In genomic region chr6:37192669-37193068, GRCh38 we compare ENCODE assay signal across 19 cellular contexts. TPM values are rescaled to one million over a fixed set of nuclear protein-coding genes. Genes with fewer than 3 reads are reported as not detected.
DNase-seq lines count a peak whose midpoint lies in the region; ATAC-seq and TF ChIP-seq lines count a peak whose summit lies in the region.
"Had no signal": no experiment of that assay in that cellular context is flagged by ENCODE, and none has a peak within 500 bp of the region (broad histone marks: within the 10 kb centered on the region; RNA-seq: fewer than 3 reads in every experiment).

No MANE protein-coding gene starts in this region.

- H3K9me3 Mint-ChIP-seq in activated CD4-positive, alpha-beta T cell treated with anti-CD3 and anti-CD28 coated beads, Interleukin-2, amount 10 ng/mL, durations not matched to agents 7 days and 5 days, result peaks cover 4% of the 10 kb centered on the region
- H3K9me3 Mint-ChIP-seq in T-cell, result no peaks in the 10 kb centered on the region
- H3K9me3 Mint-ChIP-seq in natural killer cell, result no peaks in the 10 kb centered on the region

- H3K4me1 ChIP-seq in foreskin keratinocyte, result no peaks in the 10 kb centered on the region

- peaks cover 10% of the 10 kb centered on the region for H3K36me3 Mint-ChIP-seq in activated CD4-positive, alpha-beta T cell treated with anti-CD3 and anti-CD28 coated beads, Interleukin-2, amount 10 ng/mL, durations not matched to agents 7 days and 5 days (ENCODE audit: low read depth)
- H3K36me3 Mint-ChIP-seq in T-cell, result no peaks in the 10 kb centered on the region
- H3K36me3 Mint-ChIP-seq in natural killer cell, result no peaks in the 10 kb centered on the region

- CTCF ChIA-PET in activated CD4-positive, alpha-beta T cell treated with anti-CD3 and anti-CD28 coated beads, Interleukin-2, amount 10 ng/mL, durations not matched to agents 7 days and 5 days (lab: Charles Lee), result interaction anchor here (0.7 to 3.1 kb wide), 9 partner anchors 9 to 174 kb away, joined by 3 to 26 read pairs (median 5); no protein-coding TSS in a partner anchor
- CTCF ChIA-PET in T-cell (lab: Charles Lee), result interaction anchor here in 1 of 2 donors (0.6 to 0.7 kb wide), 2 partner anchors 102 to 281 kb away, joined by 3 read pairs; no protein-coding TSS in a partner anchor

- peak overlapping the region; percentile 81 for H3K27ac Mint-ChIP-seq in activated CD4-positive, alpha-beta T cell treated with anti-CD3 and anti-CD28 coated beads, Interleukin-2, amount 10 ng/mL, durations not matched to agents 7 days and 5 days
- peak overlapping the region; percentile 12 to 39 for H3K27ac Mint-ChIP-seq in T-cell
- H3K27ac Mint-ChIP-seq in natural killer cell, result peak overlapping the region; percentile 67 to 83

- ATAC-seq in T-cell (replicated peaks in 1 of 4) (peak in 1 of 4 experiments; percentile 31), natural killer cell (no peak), foreskin keratinocyte (no peak)

- H3K27me3 ChIP-seq in foreskin keratinocyte, result no peaks in the 10 kb centered on the region
- H3K27me3 ChIP-seq: cardiac muscle cell had no signal

- no peak for DNase-seq in activated CD4-positive, alpha-beta T cell treated with anti-CD3 and anti-CD28 coated beads, Interleukin-2, amount 10 ng/mL, durations not matched to agents 7 days and 5 days
- DNase-seq in activated CD4-positive, alpha-beta T cell treated with anti-CD3 and anti-CD28 coated beads for 1 hour, result no peak
- DNase-seq in NCI-H1417 treated with DMSO at 0.1 percent for 48 hours (lab: John Stamatoyannopoulos, UW), result peak; percentile 82
- DNase-seq in T-cell, result no peak
- DNase-seq in natural killer cell, result no peak
- DNase-seq in HUDEP-2 (lab: John Stamatoyannopoulos, UW; ENCODE audit: unreplicated experiment in 76 of 76), result no peak
- DNase-seq in foreskin keratinocyte, result no peak
- no peak for DNase-seq in GM13976 (ENCODE audit: low spot score)
- DNase-seq: GDM1; head of caudate nucleus; islet precursor cell; Kasumi-1; mesendoderm; NK-92 treated with Interleukin-12 subunit alpha and Interleukin-12 subunit beta, amount 100 ng/mL, for 24 hours; retina; substantia nigra; SW 1271 had no signal

- intact Hi-C loops in natural killer cell (cut with micrococcal nuclease), result no loop called here

- TF ChIP-seq CTCF in natural killer cell (IDR thresholded peaks at IDR 0.05) (no peak), foreskin keratinocyte (conservative IDR thresholded peaks at IDR 0.05) (no peak), GM13976 (IDR thresholded peaks at IDR 0.05; ENCODE audit: borderline replicate concordance, control extremely low read depth, extremely low read depth, insufficient read depth, missing control alignments) (no peak)

- no peak overlapping the region for H3K27ac ChIP-seq in foreskin keratinocyte
- H3K27ac ChIP-seq: cardiac muscle cell, RWPE1 had no signal

- H3K4me1 Mint-ChIP-seq in activated CD4-positive, alpha-beta T cell treated with anti-CD3 and anti-CD28 coated beads, Interleukin-2, amount 10 ng/mL, durations not matched to agents 7 days and 5 days, result peaks cover 56% of the 10 kb centered on the region
- H3K4me1 Mint-ChIP-seq in T-cell (peaks cover 35 to 55% (median 45%) of the 10 kb centered on the region in 3 donors), natural killer cell (peaks cover 40 to 49% of the 10 kb centered on the region in 2 donors)

- POLR2A ChIA-PET in activated CD4-positive, alpha-beta T cell treated with anti-CD3 and anti-CD28 coated beads, Interleukin-2, amount 10 ng/mL, durations not matched to agents 7 days and 5 days (lab: Charles Lee), result interaction anchor here (0.6 kb wide), 1 partner anchor 227 kb away, joined by 5 read pairs; no protein-coding TSS in a partner anchor
- POLR2A ChIA-PET in T-cell (lab: Charles Lee), result no interaction called here

- in situ Hi-C loops in GM13976 (cut with MboI; ENCODE audit: low sequenced_read_pairs, unreplicated experiment), result no loop called here

- H3K27me3 Mint-ChIP-seq in activated CD4-positive, alpha-beta T cell treated with anti-CD3 and anti-CD28 coated beads, Interleukin-2, amount 10 ng/mL, durations not matched to agents 7 days and 5 days, result no peaks in the 10 kb centered on the region
- H3K27me3 Mint-ChIP-seq in T-cell (no peaks in the 10 kb centered on the region), natural killer cell (ENCODE audit: low read depth in 2 of 2) (no peaks in the 10 kb centered on the region)

- no peak overlapping the region for H3K4me3 Mint-ChIP-seq in activated CD4-positive, alpha-beta T cell treated with anti-CD3 and anti-CD28 coated beads, Interleukin-2, amount 10 ng/mL, durations not matched to agents 7 days and 5 days
- H3K4me3 Mint-ChIP-seq in T-cell (no peak overlapping the region), natural killer cell (no peak overlapping the region)

RNA-seq across cellular contexts. Expression of gene PIM1, which starts 22.7 kb away (rescaled TPM):
- 100 to 1,000 TPM; 393 to 412 TPM for total RNA-seq in activated CD4-positive, alpha-beta T cell treated with anti-CD3 and anti-CD28 coated beads, Interleukin-2, amount 10 ng/mL, durations not matched to agents 7 days and 5 days
- total RNA-seq in T-cell, result 100 to 1,000 TPM; 225 to 334 (median 313) TPM
- 100 to 1,000 TPM; 188 to 242 (median 215) TPM for total RNA-seq in natural killer cell
- 11.5 and 17.1 TPM in 2 replicates for total RNA-seq in foreskin keratinocyte
- polyA plus RNA-seq in foreskin keratinocyte, result 9.1 and 11.0 TPM in 2 replicates

Comparison
In these comparisons a context has a peak if more than half of its experiments do, and no peak if none do; other contexts are left out.
1. H3K27ac Mint-ChIP-seq: peak in every context shown above with its lines; median percentile 81 in activated CD4-positive, alpha-beta T cell treated with anti-CD3 and anti-CD28 coated beads, Interleukin-2, amount 10 ng/mL, durations not matched to agents 7 days and 5 days; 75 in natural killer cell; 26 in T-cell.
2. RNA of gene PIM1, which starts 22.7 kb away (total RNA-seq): 393 to 412 TPM in activated CD4-positive, alpha-beta T cell treated with anti-CD3 and anti-CD28 coated beads, Interleukin-2, amount 10 ng/mL, durations not matched to agents 7 days and 5 days, 225 to 334 TPM in T-cell and 188 to 242 TPM in natural killer cell; 11.5 to 17.1 TPM in foreskin keratinocyte; every median in the first group is over 10 times any median in the second.